ENCODE assay signal across 8 cellular contexts in the genomic region with DNA sequence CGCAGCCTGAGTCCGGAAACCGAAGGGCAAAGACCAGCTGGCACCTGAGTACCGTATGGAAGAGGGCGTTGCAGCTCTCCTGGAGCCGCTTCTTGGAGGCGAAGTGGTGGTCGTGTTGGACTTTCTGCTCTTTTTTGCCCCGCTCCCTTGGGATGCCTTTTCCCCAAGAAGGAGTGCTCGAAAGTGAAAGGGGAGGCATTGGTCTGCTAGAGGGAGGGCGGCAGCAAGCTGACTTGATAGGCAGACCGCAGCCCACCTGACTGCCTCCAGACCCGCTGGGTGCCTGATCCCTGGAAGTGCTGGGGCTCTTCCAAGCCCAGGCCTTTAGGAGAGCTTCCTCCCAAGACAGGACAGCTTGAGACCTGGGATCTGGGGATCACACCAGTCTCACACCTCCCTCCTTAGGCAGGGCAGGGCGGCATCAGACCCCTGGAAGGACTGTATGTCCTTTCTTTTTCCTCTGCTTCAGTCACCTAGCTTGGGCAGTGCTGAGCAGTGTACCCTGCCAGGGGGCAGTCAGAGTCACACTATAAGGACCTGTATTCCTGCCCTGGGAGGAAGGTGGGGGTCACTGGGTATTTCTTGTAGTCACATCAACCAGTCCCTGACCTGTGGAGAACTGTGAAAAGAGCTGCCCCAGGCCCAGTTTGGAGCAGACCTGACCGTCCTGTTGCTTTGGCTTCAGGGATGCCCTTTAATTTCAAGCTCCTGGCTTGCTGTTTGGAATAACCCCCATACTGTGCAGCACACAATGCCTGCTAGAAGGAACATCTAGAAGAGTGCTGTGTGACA. TPM values are rescaled to one million over a fixed set of nuclear protein-coding genes. Genes with fewer than 3 reads are reported as not detected.
DNase-seq lines count a peak whose midpoint lies in the region; ATAC-seq and TF ChIP-seq lines count a peak whose summit lies in the region.

No MANE protein-coding gene starts in this region.

- DNase-seq in Caco-2 (no peak), right atrium auricular region (ENCODE audit: low spot score) (no peak), gastrocnemius medialis (peak; percentile 56 to 80), NCI-H510A (lab: John Stamatoyannopoulos, UW) (no peak), NCI-H1417 treated with DMSO at 0.1 percent for 48 hours (lab: John Stamatoyannopoulos, UW) (no peak)
- DNase-seq in activated CD4-positive, alpha-beta memory T cell treated with anti-CD3 and anti-CD28 coated beads for 36 hours = no peak

- CTCF ChIA-PET in Caco-2 (lab: Charles Lee) = interaction anchor here (0.6 to 1.6 kb wide), 4 partner anchors 24 to 319 kb away, joined by 3 to 6 read pairs (median 4); a partner anchor contains a TSS
- CTCF ChIA-PET in activated CD4-positive, alpha-beta memory T cell treated with anti-CD3 and anti-CD28 coated beads for 36 hours (lab: Charles Lee) = interaction anchor here (0.6 to 2.0 kb wide), 6 partner anchors 17 to 339 kb away, joined by 3 to 8 read pairs (median 4); a partner anchor contains a TSS

- H3K27me3 ChIP-seq in Caco-2 (replicated peaks; ENCODE audit: control insufficient read depth, insufficient read depth, low read length) (no peaks in the 10 kb centered on the region), right atrium auricular region (no peaks in the 10 kb centered on the region), gastrocnemius medialis (no peaks in the 10 kb centered on the region)

- H3K4me3 ChIP-seq in Caco-2 (ENCODE audit: low read depth, low read length) = peak overlapping the region; percentile 90
- peak overlapping the region; percentile 73 to 77 for H3K4me3 ChIP-seq in right atrium auricular region
- peak overlapping the region; percentile 62 to 92 (median 76) for H3K4me3 ChIP-seq in gastrocnemius medialis

- POLR2A ChIA-PET in Caco-2 (lab: Charles Lee) = interaction anchor here (0.6 kb wide), 1 partner anchor 319 kb away, joined by 3 read pairs; a partner anchor contains a TSS
- POLR2A ChIA-PET in activated CD4-positive, alpha-beta memory T cell treated with anti-CD3 and anti-CD28 coated beads for 36 hours (lab: Charles Lee) = interaction anchor here (1.1 to 1.3 kb wide), 3 partner anchors 40 to 338 kb away, joined by 3 to 4 read pairs (median 3); a partner anchor contains a TSS

- peak overlapping the region; percentile 72 to 80 for H3K27ac ChIP-seq in right atrium auricular region
- peak overlapping the region; percentile 96 to 98 (median 97) for H3K27ac ChIP-seq in gastrocnemius medialis

- H3K27me3 Mint-ChIP-seq in Caco-2 (ENCODE audit: insufficient read depth, unreplicated experiment) = no peaks in the 10 kb centered on the region
- H3K27me3 Mint-ChIP-seq in activated CD4-positive, alpha-beta memory T cell treated with anti-CD3 and anti-CD28 coated beads for 36 hours = no peaks in the 10 kb centered on the region

- TF ChIP-seq CTCF in Caco-2 (IDR thresholded peaks at IDR 0.05; ENCODE audit: insufficient read depth in 1 of 2, low read depth in 1 of 2, low read length in 1 of 2, severe bottlenecking in 1 of 2, unreplicated experiment in 1 of 2) (no peak), right atrium auricular region (IDR thresholded peaks at IDR 0.05) (no peak), gastrocnemius medialis (IDR thresholded peaks at IDR 0.05 in 4 of 5, conservative IDR thresholded peaks at IDR 0.05 in 1 of 5) (no peak)

- H3K9me3 ChIP-seq in Caco-2 (no peaks in the 10 kb centered on the region), right atrium auricular region (no peaks in the 10 kb centered on the region), gastrocnemius medialis (no peaks in the 10 kb centered on the region)

- H3K4me1 ChIP-seq in Caco-2 (peaks cover 6% of the 10 kb centered on the region), right atrium auricular region (peaks cover 0 to 53% of the 10 kb centered on the region in 2 donors), gastrocnemius medialis (peaks cover 49 to 52% of the 10 kb centered on the region in 2 donors)

- peak; percentile 35 for ATAC-seq in HG02623 (IDR thresholded peaks at IDR 0.05; ENCODE audit: unreplicated experiment)
- peak; percentile 15 to 27 for ATAC-seq in gastrocnemius medialis
- no peak for ATAC-seq in GM18873 (IDR thresholded peaks at IDR 0.05; ENCODE audit: low FRiP score, unreplicated experiment)

- H3K4me3 Mint-ChIP-seq in Caco-2 (ENCODE audit: unreplicated experiment) = peak overlapping the region; percentile 98
- peak overlapping the region; percentile 78 for H3K4me3 Mint-ChIP-seq in activated CD4-positive, alpha-beta memory T cell treated with anti-CD3 and anti-CD28 coated beads for 36 hours

- TF ChIP-seq POLR2A in gastrocnemius medialis (IDR thresholded peaks at IDR 0.05) = peak in 1 of 2 donors; percentile 76

- no peaks in the 10 kb centered on the region for H3K9me3 Mint-ChIP-seq in Caco-2 (ENCODE audit: unreplicated experiment)
- H3K9me3 Mint-ChIP-seq in activated CD4-positive, alpha-beta memory T cell treated with anti-CD3 and anti-CD28 coated beads for 36 hours = no peaks in the 10 kb centered on the region

- no peaks in the 10 kb centered on the region for H3K36me3 Mint-ChIP-seq in Caco-2 (ENCODE audit: insufficient read depth, unreplicated experiment)
- peaks cover 2% of the 10 kb centered on the region for H3K36me3 Mint-ChIP-seq in activated CD4-positive, alpha-beta memory T cell treated with anti-CD3 and anti-CD28 coated beads for 36 hours

- BruUV-seq in Caco-2 (replicated peaks; lab: Mats Ljungman, UMichigan) = no TSS peak

- H3K36me3 ChIP-seq in Caco-2 (ENCODE audit: control insufficient read depth, insufficient read depth, low read length) = no peaks in the 10 kb centered on the region
- no peaks in the 10 kb centered on the region for H3K36me3 ChIP-seq in right atrium auricular region
- no peaks in the 10 kb centered on the region for H3K36me3 ChIP-seq in gastrocnemius medialis

- H3K4me1 Mint-ChIP-seq in Caco-2 (ENCODE audit: low read depth, unreplicated experiment) = peaks cover 6% of the 10 kb centered on the region
- H3K4me1 Mint-ChIP-seq in activated CD4-positive, alpha-beta memory T cell treated with anti-CD3 and anti-CD28 coated beads for 36 hours (ENCODE audit: low read depth) = peaks cover 2% of the 10 kb centered on the region

- H3K27ac Mint-ChIP-seq in Caco-2 (ENCODE audit: unreplicated experiment) = peak overlapping the region; percentile 35
- H3K27ac Mint-ChIP-seq in activated CD4-positive, alpha-beta memory T cell treated with anti-CD3 and anti-CD28 coated beads for 36 hours = no peak overlapping the region

- intact Hi-C loops in Caco-2 (cut with micrococcal nuclease; ENCODE audit: unreplicated experiment) = loop anchor here (1.0 to 10.0 kb wide), 2 partner anchors 40 to 321 kb away; a partner anchor contains a TSS
- intact Hi-C loops in activated CD4-positive, alpha-beta memory T cell treated with anti-CD3 and anti-CD28 coated beads for 36 hours (cut with micrococcal nuclease) = loop anchor here (2.0 kb wide), 1 partner anchor 109 kb away; a partner anchor contains a TSS
- intact Hi-C loops in gastrocnemius medialis (cut with DNase I; ENCODE audit: low total_unique reads) = loop anchor here (2.0 to 10.0 kb wide), 2 partner anchors 41 to 321 kb away; a partner anchor contains a TSS

- in situ Hi-C loops in gastrocnemius medialis (cut with MboI; ENCODE audit: low sequenced_read_pairs in 4 of 4) = no loop called here

RNA-seq across cellular contexts. Expression of a gene that starts 2.1 kb away (rescaled TPM):
- 20.8 and 21.4 TPM in 2 replicates for total RNA-seq in Caco-2 (2022)
- 1 to 10 TPM; 7.1 to 7.8 TPM for total RNA-seq in activated CD4-positive, alpha-beta memory T cell treated with anti-CD3 and anti-CD28 coated beads for 36 hours
- total RNA-seq in right atrium auricular region = 1 to 10 TPM; 3.9 to 6.0 TPM
- total RNA-seq in gastrocnemius medialis = 10 to 100 TPM in 1 of 4 donors, 1 to 10 TPM in 3; 2.4 to 12.1 (median 6.3) TPM

RNA-seq across cellular contexts. Expression of a gene that starts 40.3 kb away (rescaled TPM):
- total RNA-seq in Caco-2 (2022) (15.7 and 16.2 TPM in 2 replicates), right atrium auricular region (10 to 100 TPM; 23.4 to 36.6 TPM), gastrocnemius medialis (1 to 10 TPM; 1.6 to 6.5 (median 2.2) TPM)
- 10 to 100 TPM; 11.7 to 13.0 TPM for total RNA-seq in activated CD4-positive, alpha-beta memory T cell treated with anti-CD3 and anti-CD28 coated beads for 36 hours

Comparison
In these comparisons a context has a peak if more than half of its experiments do, and no peak if none do; other contexts are left out.
1. DNase-seq: peak in gastrocnemius medialis (2 of 2); none in Caco-2 (0 of 2), activated CD4-positive, alpha-beta memory T cell treated with anti-CD3 and anti-CD28 coated beads for 36 hours (single experiment), right atrium auricular region (single experiment), NCI-H510A (single experiment) and NCI-H1417 treated with DMSO at 0.1 percent for 48 hours (single experiment).
2. Peak in every context shown above with its lines, with median percentiles within 50 percentile points of each other: H3K4me3 ChIP-seq.